ENCODE assay signal across 1 cellular context in genomic region chr22:29524440-29525191, GRCh38.
TF ChIP-seq lines count a peak whose summit lies in the region.

No MANE protein-coding gene starts in this region.

TF ChIP-seq in HEK293, 187 proteins besides CTCF, POLR2A, EP300 and RAD21 (continued from another document):
- peak; percentile 44 for TF ChIP-seq PRDM10 (tag by site-specific recombination; IDR thresholded peaks at IDR 0.05)
- no peak for TF ChIP-seq ATF2 (tag by site-specific recombination; IDR thresholded peaks at IDR 0.05; ENCODE audit: low read depth)
- no peak for TF ChIP-seq SCRT1 (tag by site-specific recombination; IDR thresholded peaks at IDR 0.05; ENCODE audit: borderline replicate concordance)
- TF ChIP-seq ZNF121 (tag by site-specific recombination; IDR thresholded peaks at IDR 0.05) = peak; percentile 74; the same call in 1 of the 2 replicates
- no peak for TF ChIP-seq ZNF707 (tag by site-specific recombination; IDR thresholded peaks at IDR 0.05)
- peak; percentile 56 for TF ChIP-seq ZNF654 (tag by site-specific recombination; IDR thresholded peaks at IDR 0.05; ENCODE audit: low read depth)
- TF ChIP-seq ZNF341 (tag by site-specific recombination; IDR thresholded peaks at IDR 0.05; ENCODE audit: low read depth) = no peak
- no peak for TF ChIP-seq ZNF324 (tag by site-specific recombination; IDR thresholded peaks at IDR 0.05)
- TF ChIP-seq ZNF555 (tag by site-specific recombination; conservative IDR thresholded peaks at IDR 0.05) = no peak
- no peak for TF ChIP-seq ZNF19 (tag by site-specific recombination; IDR thresholded peaks at IDR 0.05; ENCODE audit: low read depth)
- TF ChIP-seq GLI4 (tag by site-specific recombination; IDR thresholded peaks at IDR 0.05) = no peak
TF ChIP-seq in HEK293: peak in this region for 4.
